ENCODE assay signal across 8 cellular contexts in genomic region chr10:89302628-89303027, GRCh38. TPM values are rescaled to one million over a fixed set of nuclear protein-coding genes. Genes with fewer than 3 reads are reported as not detected.
DNase-seq lines count a peak whose midpoint lies in the region; ATAC-seq and TF ChIP-seq lines count a peak whose summit lies in the region.

No MANE protein-coding gene starts in this region.

- CTCF ChIA-PET in AG04450 (lab: Charles Lee): interaction anchor here (0.7 to 1.3 kb wide), 2 partner anchors 25 to 67 kb away, joined by 6 to 8 read pairs; partner anchors contain the start of gene IFIT3

- H3K4me1 ChIP-seq in KMS-11 (ENCODE audit: low read depth, poor library complexity, severe bottlenecking): peaks cover 20% of the 10 kb centered on the region
- peaks cover 20% of the 10 kb centered on the region for H3K4me1 ChIP-seq in mucosa of stomach (ENCODE audit: control insufficient read depth, insufficient read depth, low read length)

- POLR2A ChIA-PET in AG04450 (lab: Yijun Ruan, JAX): interaction anchor here (0.7 to 1.8 kb wide), 2 partner anchors 25 to 90 kb away, joined by 5 to 6 read pairs; partner anchors contain the start of gene IFIT3

- ATAC-seq in GM21619 (IDR thresholded peaks at IDR 0.05; ENCODE audit: unreplicated experiment): no peak

- H3K9ac ChIP-seq in KMS-11 (no peak overlapping the region), mucosa of stomach (ENCODE audit: low read length) (peak overlapping the region; percentile 75)

- H3K4me3 ChIP-seq in AG04450 (ENCODE audit: low read depth, low read length) (peak overlapping the region; percentile 61), KMS-11 (IDR thresholded peaks at IDR 0.05; ENCODE audit: insufficient read depth, low read depth, low read length) (no peak overlapping the region), mucosa of stomach (ENCODE audit: low read length) (peak overlapping the region; percentile 76)

- H2AFZ ChIP-seq in KMS-11 (ENCODE audit: low read depth): no peak overlapping the region

- H3K9me3 ChIP-seq in AG04450 (ENCODE audit: control insufficient read depth, insufficient read depth, low read length): no peaks in the 10 kb centered on the region
- no peaks in the 10 kb centered on the region for H3K9me3 ChIP-seq in mucosa of stomach (ENCODE audit: control insufficient read depth, low read length)

- no peaks in the 10 kb centered on the region for H3K27me3 ChIP-seq in AG04450 (ENCODE audit: control insufficient read depth, insufficient read depth, low read length)
- no peaks in the 10 kb centered on the region for H3K27me3 ChIP-seq in KMS-11 (ENCODE audit: insufficient read depth, low read depth)
- H3K27me3 ChIP-seq in mucosa of stomach (ENCODE audit: control insufficient read depth, insufficient read depth, low read length): no peaks in the 10 kb centered on the region

- H3K79me2 ChIP-seq in KMS-11 (ENCODE audit: insufficient read depth, low read depth): no peaks in the 10 kb centered on the region

- DNase-seq in AG04450 (ENCODE audit: low read depth, low spot score): no peak
- DNase-seq in caudate nucleus (lab: John Stamatoyannopoulos, UW): peak in 1 of 61 donors; percentile 12
- no peak for DNase-seq in HuH-7 (ENCODE audit: low spot score)
- DNase-seq in effector CD4-positive, alpha-beta T cell: no peak
- DNase-seq in cerebellum (ENCODE audit: low spot score): no peak

- H3K36me3 ChIP-seq in KMS-11 (ENCODE audit: insufficient read depth): no peaks in the 10 kb centered on the region
- H3K36me3 ChIP-seq in mucosa of stomach (ENCODE audit: control insufficient read depth, insufficient read depth, low read length): no peaks in the 10 kb centered on the region

- peak overlapping the region; percentile 77; the same call in 1 of the 2 replicates for H3K4me2 ChIP-seq in KMS-11

- no peaks in the 10 kb centered on the region for H4K20me1 ChIP-seq in KMS-11 (ENCODE audit: insufficient read depth)

- TF ChIP-seq CTCF in AG04450 (IDR thresholded peaks at IDR 0.05; ENCODE audit: low read depth, low read length) (no peak), KMS-11 (conservative IDR thresholded peaks at IDR 0.05; ENCODE audit: low read depth, low read length) (no peak)

- H3K27ac ChIP-seq in AG04450 (ENCODE audit: low read depth, low read length) (peak overlapping the region; percentile 90), KMS-11 (no peak overlapping the region), caudate nucleus (ENCODE audit: low read depth, low read length) (peak overlapping the region; percentile 97)

RNA-seq across cellular contexts. Expression of gene IFIT2, which starts 0.8 kb away (rescaled TPM):
- polyA plus RNA-seq in AG04450 (2011; rRNA removed): 2.9 and 3.8 TPM in 2 replicates
- 1.6 and 2.4 TPM in 2 replicates for polyA minus RNA-seq in AG04450 (2011; rRNA and poly(A)+ RNA removed)
- 3.4 TPM for total RNA-seq in cerebellum

RNA-seq across cellular contexts. Expression of gene IFIT3, which starts 25.2 kb away (rescaled TPM):
- 6.3 and 8.7 TPM in 2 replicates for polyA plus RNA-seq in AG04450 (2011; rRNA removed)
- polyA minus RNA-seq in AG04450 (2011; rRNA and poly(A)+ RNA removed): 3.0 and 5.1 TPM in 2 replicates
- total RNA-seq in cerebellum: 2.4 TPM

RNA-seq across cellular contexts. Expression of gene LIPA, which starts 51.1 kb away (rescaled TPM):
- polyA plus RNA-seq in AG04450 (2011; rRNA removed): 48.8 and 51.6 TPM in 2 replicates
- 17.6 and 26.0 TPM in 2 replicates for polyA minus RNA-seq in AG04450 (2011; rRNA and poly(A)+ RNA removed)
- total RNA-seq in cerebellum: 36.4 TPM
